ENCODE assay signal across 29 cellular contexts in the genomic region with DNA sequence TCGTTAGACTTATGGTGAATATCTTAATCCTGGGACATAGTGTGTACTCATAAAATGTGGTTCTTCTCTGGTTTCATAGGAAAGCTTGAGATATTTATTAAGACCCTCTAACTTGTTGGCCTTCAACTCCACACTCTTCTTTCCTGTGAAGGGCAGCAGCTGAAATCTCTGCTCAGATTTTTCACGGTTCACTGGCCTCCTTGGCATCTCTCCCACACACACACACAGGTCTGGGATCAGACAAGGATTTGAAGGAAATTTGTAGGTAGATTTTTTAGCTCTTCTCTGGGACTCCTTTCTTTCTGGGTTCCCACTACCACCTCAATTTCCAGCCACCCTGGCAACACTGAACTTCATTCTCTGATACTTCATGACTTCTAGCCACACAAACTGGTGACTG.
DNase-seq lines count a peak whose midpoint lies in the region; ATAC-seq and TF ChIP-seq lines count a peak whose summit lies in the region.
"Had no signal": no experiment of that assay in that cellular context is flagged by ENCODE, and none has a peak within 500 bp of the region (broad histone marks: within the 10 kb centered on the region; RNA-seq: fewer than 3 reads in every experiment).

No MANE protein-coding gene starts in this region.

- no peaks in the 10 kb centered on the region for H3K9me3 ChIP-seq in osteoblast (ENCODE audit: low read depth, low read length)
- no peaks in the 10 kb centered on the region for H3K9me3 ChIP-seq in PC-9 (ENCODE audit: insufficient read depth, low read depth)
- H3K9me3 ChIP-seq: esophagus muscularis mucosa, ovary, upper lobe of right lung had no signal

- no peak overlapping the region for H3K4me3 ChIP-seq in osteoblast (ENCODE audit: insufficient read depth, low read length)
- H3K4me3 ChIP-seq in PC-9, result no peak overlapping the region
- H3K4me3 ChIP-seq: esophagus muscularis mucosa, heart right ventricle, ovary, upper lobe of right lung had no signal

- intact Hi-C loops in left colon (cut with DNase I, micrococcal nuclease), result no loop called here
- intact Hi-C loops in PC-9 (cut with micrococcal nuclease; ENCODE audit: unreplicated experiment), result no loop called here

- TF ChIP-seq CTCF in osteoblast (IDR thresholded peaks at IDR 0.05; ENCODE audit: extremely low read depth, low read depth, low read length) (no peak), PC-9 (conservative IDR thresholded peaks at IDR 0.05) (no peak)

- CTCF ChIA-PET in PC-9 (lab: Charles Lee), result no interaction called here

- peak; percentile 25 for DNase-seq in NCI-H1092 treated with DMSO at 0.1 percent for 48 hours (lab: John Stamatoyannopoulos, UW)
- no peak for DNase-seq in NCI-H1092 (lab: John Stamatoyannopoulos, UW)
- DNase-seq in NCI-H2029 (lab: John Stamatoyannopoulos, UW), result peak; percentile 7
- DNase-seq in dermis blood vessel endothelial cell, result peak; percentile 21
- peak; percentile 67 for DNase-seq in osteoblast (ENCODE audit: insufficient read length, low spot score, missing footprints)
- no peak for DNase-seq in left colon
- DNase-seq in PC-9, result no peak
- DNase-seq: activated CD4-positive, alpha-beta T cell treated with anti-CD3 and anti-CD28 coated beads, Interleukin-2, amount 50 U/mL, for 4 hours; activated CD8-positive, alpha-beta memory T cell treated with anti-CD3 and anti-CD28 coated beads, Interleukin-2, amount 10 ng/mL, durations not matched to agents 7 days and 5 days; activated naive CD4-positive, alpha-beta T cell; activated naive CD8-positive, alpha-beta T cell treated with anti-CD3 and anti-CD28 coated beads, Interleukin-2, amount 50 U/mL, for 24 hours; central memory CD4-positive, alpha-beta T cell; endodermal cell; foreskin fibroblast; H9; heart right ventricle; KBM-7; kidney; NCI-H146; NCI-H524 treated with DMSO at 0.1 percent for 48 hours; ovary; small intestine; stimulated activated naive B cell treated with anti-CD40 and anti-IgM and Interleukin-4, amounts not matched to agents 10 μg/mL and 1 μg/mL and 100 μg/mL, for 72 hours; upper lobe of right lung had no signal

- H3K9me2 ChIP-seq in PC-9 (ENCODE audit: insufficient read depth), result no peaks in the 10 kb centered on the region

- H2AFZ ChIP-seq in osteoblast (ENCODE audit: low read length) (no peak overlapping the region), PC-9 (no peak overlapping the region)

- H3K36me3 ChIP-seq in osteoblast (ENCODE audit: insufficient read depth, low read length) (no peaks in the 10 kb centered on the region), PC-9 (ENCODE audit: low read depth) (no peaks in the 10 kb centered on the region)
- H3K36me3 ChIP-seq: esophagus muscularis mucosa, heart right ventricle, ovary, upper lobe of right lung had no signal

- H3K27me3 ChIP-seq in osteoblast (ENCODE audit: insufficient read depth, low read length) (no peaks in the 10 kb centered on the region), PC-9 (ENCODE audit: insufficient read depth, low read depth) (no peaks in the 10 kb centered on the region)
- H3K27me3 ChIP-seq: esophagus muscularis mucosa, ovary, upper lobe of right lung had no signal

- H3K79me2 ChIP-seq in osteoblast (ENCODE audit: insufficient read depth, low read length) (no peaks in the 10 kb centered on the region), PC-9 (ENCODE audit: low read depth) (no peaks in the 10 kb centered on the region)

- H3K27ac ChIP-seq in osteoblast (ENCODE audit: low read depth, low read length) (no peak overlapping the region), PC-9 (no peak overlapping the region)
- H3K27ac ChIP-seq: esophagus muscularis mucosa, heart right ventricle, ovary, upper lobe of right lung had no signal

- POLR2A ChIA-PET in PC-9 (lab: Charles Lee; ENCODE audit: unreplicated experiment), result no interaction called here

- H4K20me1 ChIP-seq in osteoblast (ENCODE audit: insufficient read depth, low read length) (no peaks in the 10 kb centered on the region), PC-9 (ENCODE audit: insufficient read depth) (no peaks in the 10 kb centered on the region)

- BruUV-seq in PC-9 (replicated peaks; lab: Mats Ljungman, UMichigan), result no TSS peak

- no peaks in the 10 kb centered on the region for H3F3A ChIP-seq in PC-9 (ENCODE audit: insufficient read depth, low read depth)

- H3K4me1 ChIP-seq in osteoblast (ENCODE audit: insufficient read depth, low read length), result no peaks in the 10 kb centered on the region
- no peaks in the 10 kb centered on the region for H3K4me1 ChIP-seq in PC-9 (replicated peaks; ENCODE audit: insufficient read depth)
- H3K4me1 ChIP-seq: esophagus muscularis mucosa, heart right ventricle, upper lobe of right lung had no signal

- no peak for ATAC-seq in GM18870 (IDR thresholded peaks at IDR 0.05; ENCODE audit: unreplicated experiment)
- ATAC-seq in left colon, result no peak
- ATAC-seq: activated CD4-positive, CD25-positive, alpha-beta regulatory T cell treated with anti-CD3 and anti-CD28 coated beads, Interleukin-2, amount 50 U/mL, for 24 hours; activated CD8-positive, alpha-beta memory T cell treated with anti-CD3 and anti-CD28 coated beads, Interleukin-2, amount 10 ng/mL, durations not matched to agents 7 days and 5 days; activated naive CD8-positive, alpha-beta T cell treated with anti-CD3 and anti-CD28 coated beads, Interleukin-2, amount 50 U/mL, for 24 hours; heart right ventricle; Right ventricle myocardium inferior; SK-N-SH treated with all-trans-retinoic acid at 6 μM for 48 hours; stimulated activated naive B cell treated with anti-CD40 and anti-IgM and Interleukin-4, amounts not matched to agents 10 μg/mL and 1 μg/mL and 100 μg/mL, for 72 hours; upper lobe of right lung had no signal

- H3K4me2 ChIP-seq in osteoblast (ENCODE audit: insufficient read depth, low read length), result no peak overlapping the region
- no peak overlapping the region for H3K4me2 ChIP-seq in PC-9

Comparison
In these comparisons a context has a peak if more than half of its experiments do, and no peak if none do; other contexts are left out.
1. DNase-seq: peak in NCI-H1092 treated with DMSO at 0.1 percent for 48 hours (single experiment), NCI-H2029 (single experiment), dermis blood vessel endothelial cell (single experiment) and osteoblast (single experiment); none in NCI-H1092 (single experiment), left colon (0 of 2) and PC-9 (0 of 2).